Comparison of ENCODE assay signal across 7 cellular contexts in genomic region chr13:112587359-112587766, GRCh38. TPM values are rescaled to one million over a fixed set of nuclear protein-coding genes. Genes with fewer than 3 reads are reported as not detected.
DNase-seq lines count a peak whose midpoint lies in the region; ATAC-seq, FAIRE-seq and TF ChIP-seq lines count a peak whose summit lies in the region.

No MANE protein-coding gene starts in this region.

- H3K36me3 ChIP-seq in iPS DF 6.9 (ENCODE audit: control insufficient read depth, insufficient read depth, low read length) = no peaks in the 10 kb centered on the region
- H3K36me3 ChIP-seq in gastrocnemius medialis = no peaks in the 10 kb centered on the region

- ATAC-seq in gastrocnemius medialis = peak; percentile 72 to 90

- H3K27ac ChIP-seq in iPS DF 6.9 (ENCODE audit: low read length) (no peak overlapping the region), gastrocnemius medialis (peak overlapping the region; percentile 93 to 98 (median 96))

- in situ Hi-C loops in astrocyte of the spinal cord (cut with HindIII; ENCODE audit: low sequenced_read_pairs) (no loop called here), gastrocnemius medialis (cut with MboI; ENCODE audit: low sequenced_read_pairs in 4 of 4) (no loop called here)

- DNase-seq in GM12891 (ENCODE audit: insufficient read length, low spot score) (peak; percentile 69), HFF-Myc (ENCODE audit: extremely low read depth, low read depth) (no peak), NAMALWA (ENCODE audit: low spot score) (peak; percentile 86), T-helper 22 cell (ENCODE audit: low read depth) (peak; percentile 51), astrocyte of the spinal cord (ENCODE audit: low read depth, low spot score) (peak; percentile 76), iPS DF 6.9 (ENCODE audit: low read depth, low spot score) (no peak), gastrocnemius medialis (peak; percentile 55 to 89)

- H3K4me3 ChIP-seq in HFF-Myc (replicated peaks; ENCODE audit: low read depth, low read length) (peak overlapping the region; percentile 84), astrocyte of the spinal cord (ENCODE audit: low read depth, low read length) (peak overlapping the region; percentile 90), iPS DF 6.9 (ENCODE audit: low read length) (peak overlapping the region; percentile 94), gastrocnemius medialis (peak overlapping the region; percentile 86 to 97 (median 95))

- no peak for FAIRE-seq in GM12891 (lab: Jason Lieb, UNC)

- H3K4me1 ChIP-seq in iPS DF 6.9 (ENCODE audit: control insufficient read depth, insufficient read depth, low read length) = peaks cover 3% of the 10 kb centered on the region; the same call in 1 of the 2 replicates
- peaks cover 8 to 16% of the 10 kb centered on the region in 2 donors for H3K4me1 ChIP-seq in gastrocnemius medialis

- H3K27me3 ChIP-seq in iPS DF 6.9 (ENCODE audit: control insufficient read depth, insufficient read depth, low read length) (no peaks in the 10 kb centered on the region), gastrocnemius medialis (no peaks in the 10 kb centered on the region)

- H3K9me3 ChIP-seq in iPS DF 6.9 (ENCODE audit: control insufficient read depth, insufficient read depth, low read length) (no peaks in the 10 kb centered on the region), gastrocnemius medialis (no peaks in the 10 kb centered on the region)

- no peak for TF ChIP-seq POLR2A in GM12891 (IDR thresholded peaks at IDR 0.05; ENCODE audit: low read depth, low read length)
- TF ChIP-seq POLR2A in gastrocnemius medialis (IDR thresholded peaks at IDR 0.05) = peak in 1 of 2 donors; percentile 42

- intact Hi-C loops in gastrocnemius medialis (cut with DNase I; ENCODE audit: low total_unique reads) = no loop called here

- no CpG with 5 or more reads among the region's 38 CpGs for WGBS in iPS DF 6.9 (ENCODE audit: insufficient coverage, insufficient read length)

- TF ChIP-seq CTCF in HFF-Myc (IDR thresholded peaks at IDR 0.05; ENCODE audit: low read depth, low read length, missing control alignments) = no peak
- no peak for TF ChIP-seq CTCF in astrocyte of the spinal cord (IDR thresholded peaks at IDR 0.05; ENCODE audit: low read depth, low read length)
- TF ChIP-seq CTCF in gastrocnemius medialis (IDR thresholded peaks at IDR 0.05 in 4 of 5, conservative IDR thresholded peaks at IDR 0.05 in 1 of 5) = no peak

TF ChIP-seq in GM12891, 5 proteins besides CTCF, POLR2A, EP300 and RAD21:
- TF ChIP-seq PAX5 (IDR thresholded peaks at IDR 0.05; ENCODE audit: insufficient read depth, low read length, severe bottlenecking) = no peak
- peak; percentile 51; the same call in 1 of the 2 replicates for TF ChIP-seq TAF1 (IDR thresholded peaks at IDR 0.05; ENCODE audit: low read depth, low read length)
TF ChIP-seq in GM12891: peak in this region for 1.

RNA-seq across cellular contexts. Expression of gene TUBGCP3, which starts 0.6 kb away (rescaled TPM):
- polyA plus RNA-seq in GM12891 (2012; ENCODE audit: low read depth, missing spikeins) = 12.4 TPM
- 10 to 100 TPM in 3 of 4 donors, 1 to 10 TPM in 1; 10.0 to 14.3 (median 11.0) TPM for total RNA-seq in gastrocnemius medialis

Comparison
In these comparisons a context has a peak if more than half of its experiments do, and no peak if none do; other contexts are left out.
1. DNase-seq: peak in GM12891 (single experiment), NAMALWA (single experiment), T-helper 22 cell (single experiment), astrocyte of the spinal cord (single experiment) and gastrocnemius medialis (2 of 2); none in HFF-Myc (single experiment) and iPS DF 6.9 (single experiment).
2. Peak in every context shown above with its lines, with median percentiles within 50 percentile points of each other: H3K4me3 ChIP-seq.